Comparison of ENCODE assay signal across 8 cellular contexts in the genomic region with DNA sequence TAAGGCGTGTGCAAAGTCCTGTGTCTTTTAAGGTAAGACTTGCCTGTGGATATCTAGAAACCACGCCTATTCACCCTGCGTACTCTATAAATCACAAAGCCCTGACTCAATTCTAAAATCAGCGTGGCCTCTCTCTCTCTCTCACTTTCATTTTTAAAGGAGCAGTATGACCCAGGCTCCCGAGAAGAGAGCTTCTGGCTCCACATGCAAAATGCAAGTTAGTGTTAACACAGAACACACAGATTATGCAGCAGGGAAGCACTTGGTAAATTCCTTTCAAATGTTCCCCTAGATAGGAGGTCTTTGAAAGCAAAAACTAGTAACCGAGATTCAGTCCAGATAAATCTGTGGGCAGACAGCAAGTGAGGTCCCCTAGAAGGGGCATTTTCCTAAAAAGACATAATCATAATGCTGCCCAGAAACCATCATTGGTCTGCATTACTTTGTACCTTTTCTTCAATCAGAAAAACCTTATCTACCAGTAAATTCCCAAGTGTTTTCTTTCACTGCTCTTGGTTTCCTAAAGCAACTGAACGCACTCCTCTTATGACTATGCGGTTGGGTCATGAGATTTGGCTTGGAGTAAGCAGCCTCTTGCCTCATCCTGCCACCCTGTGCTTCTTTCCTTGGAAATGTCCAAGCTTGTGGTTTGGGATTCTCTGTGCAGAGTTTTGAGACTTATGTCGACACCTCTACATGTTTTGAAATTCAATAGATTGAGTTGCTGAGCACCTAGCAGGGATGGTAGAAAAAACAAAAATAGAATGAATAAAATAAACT. TPM values are rescaled to one million over a fixed set of nuclear protein-coding genes. Genes with fewer than 3 reads are reported as not detected.
A peak's percentile ranks its signal among the peaks of the same experiment; 100 is the strongest.
DNase-seq lines count a peak whose midpoint lies in the region; ATAC-seq and TF ChIP-seq lines count a peak whose summit lies in the region.

No MANE protein-coding gene starts in this region.

- peaks cover 9 to 12% (median 10%) of the 10 kb centered on the region in 4 donors for H3K4me1 Mint-ChIP-seq in CD4-positive, alpha-beta memory T cell
- H3K4me1 Mint-ChIP-seq in activated B cell treated with CpG ODN at 0.5 μM for 24 hours (peaks cover 16% of the 10 kb centered on the region), glutamatergic neuron (ENCODE audit: low read depth, unreplicated experiment) (peaks cover 5% of the 10 kb centered on the region)

- peak overlapping the region in 1 of 2 donors; percentile 17 for H3K4me3 ChIP-seq in CD4-positive, alpha-beta memory T cell (ENCODE audit: low read length in 2 of 2)
- H3K4me3 ChIP-seq in parathyroid adenoma (ENCODE audit: low read depth, low read length), result peak overlapping the region; percentile 31

- H3K4me1 ChIP-seq in CD4-positive, alpha-beta memory T cell (ENCODE audit: insufficient read depth, low read length), result no peaks in the 10 kb centered on the region
- peaks cover 9% of the 10 kb centered on the region for H3K4me1 ChIP-seq in foreskin keratinocyte
- H3K4me1 ChIP-seq in parathyroid adenoma, result peaks cover 38% of the 10 kb centered on the region

- peak overlapping the region; percentile 46 for H3K9ac ChIP-seq in parathyroid adenoma

- peak; percentile 99 for ATAC-seq in GM19372 (IDR thresholded peaks at IDR 0.05; ENCODE audit: low read depth, unreplicated experiment)
- ATAC-seq in HG03342 (IDR thresholded peaks at IDR 0.05; ENCODE audit: unreplicated experiment), result peak; percentile 100
- ATAC-seq in activated B cell treated with CpG ODN at 0.5 μM for 24 hours (ENCODE audit: low read depth), result peak; percentile 94
- peak; percentile 98 for ATAC-seq in foreskin keratinocyte

- H3K9me3 ChIP-seq in CD4-positive, alpha-beta memory T cell (ENCODE audit: control insufficient read depth in 1 of 2, low read length in 2 of 2), result no peaks in the 10 kb centered on the region
- no peaks in the 10 kb centered on the region for H3K9me3 ChIP-seq in parathyroid adenoma (ENCODE audit: control insufficient read depth, low read length)

- peak overlapping the region; percentile 20 for H3K4me2 ChIP-seq in parathyroid adenoma (ENCODE audit: low read length)

- CTCF ChIA-PET in CD4-positive, alpha-beta memory T cell (lab: Charles Lee; ENCODE audit: partially characterized antibody), result interaction anchor here (0.6 kb wide), 1 partner anchor 519 kb away, joined by 3 read pairs; no protein-coding TSS in a partner anchor
- CTCF ChIA-PET in activated B cell treated with CpG ODN at 0.5 μM for 24 hours (lab: Charles Lee), result no interaction called here

- peak in 1 of 5 donors; percentile 5 for DNase-seq in CD4-positive, alpha-beta memory T cell
- DNase-seq in activated B cell treated with CpG ODN at 0.5 μM for 24 hours (no peak), foreskin keratinocyte (peak; percentile 68 to 85), SIG-M5 (lab: John Stamatoyannopoulos, UW) (no peak), glutamatergic neuron (no peak)

- H3K4me3 Mint-ChIP-seq in CD4-positive, alpha-beta memory T cell, result peak overlapping the region; percentile 60 to 87 (median 84)
- H3K4me3 Mint-ChIP-seq in activated B cell treated with CpG ODN at 0.5 μM for 24 hours (peak overlapping the region; percentile 79), glutamatergic neuron (ENCODE audit: unreplicated experiment) (no peak overlapping the region)

- POLR2A ChIA-PET in CD4-positive, alpha-beta memory T cell (lab: Charles Lee; ENCODE audit: partially characterized antibody), result no interaction called here
- POLR2A ChIA-PET in activated B cell treated with CpG ODN at 0.5 μM for 24 hours (lab: Charles Lee), result no interaction called here

- no peaks in the 10 kb centered on the region for H3K27me3 ChIP-seq in CD4-positive, alpha-beta memory T cell (ENCODE audit: insufficient read depth, low read length)
- no peaks in the 10 kb centered on the region for H3K27me3 ChIP-seq in foreskin keratinocyte
- H3K27me3 ChIP-seq in parathyroid adenoma (ENCODE audit: control insufficient read depth, insufficient read depth, low read length), result no peaks in the 10 kb centered on the region

- peaks cover 9% of the 10 kb centered on the region for H3K79me2 ChIP-seq in parathyroid adenoma

- H3K27ac Mint-ChIP-seq in CD4-positive, alpha-beta memory T cell, result peak overlapping the region in 5 of 7 donors; percentile 68 to 80 (median 69)
- H3K27ac Mint-ChIP-seq in activated B cell treated with CpG ODN at 0.5 μM for 24 hours (peak overlapping the region; percentile 31), glutamatergic neuron (ENCODE audit: unreplicated experiment) (no peak overlapping the region)

- peak overlapping the region; percentile 66 for H2AFZ ChIP-seq in parathyroid adenoma

- no peaks in the 10 kb centered on the region for H3K9me3 Mint-ChIP-seq in CD4-positive, alpha-beta memory T cell
- H3K9me3 Mint-ChIP-seq in activated B cell treated with CpG ODN at 0.5 μM for 24 hours (no peaks in the 10 kb centered on the region), glutamatergic neuron (ENCODE audit: unreplicated experiment) (no peaks in the 10 kb centered on the region)

- no peak for TF ChIP-seq CTCF in activated B cell treated with CpG ODN at 0.5 μM for 24 hours (IDR thresholded peaks at IDR 0.05)
- peak; percentile 21 for TF ChIP-seq CTCF in foreskin keratinocyte (conservative IDR thresholded peaks at IDR 0.05)
- no peak for TF ChIP-seq CTCF in parathyroid adenoma (IDR thresholded peaks at IDR 0.05)
- TF ChIP-seq CTCF in glutamatergic neuron (IDR thresholded peaks at IDR 0.05; ENCODE audit: partially characterized antibody, unreplicated experiment), result no peak

- H3K27me3 Mint-ChIP-seq in CD4-positive, alpha-beta memory T cell, result peaks cover 0 to 1% of the 10 kb centered on the region in 2 donors
- H3K27me3 Mint-ChIP-seq in activated B cell treated with CpG ODN at 0.5 μM for 24 hours (no peaks in the 10 kb centered on the region), glutamatergic neuron (ENCODE audit: unreplicated experiment) (no peaks in the 10 kb centered on the region)

- intact Hi-C loops in CD4-positive, alpha-beta memory T cell (cut with micrococcal nuclease), result no loop called here
- intact Hi-C loops in activated B cell treated with CpG ODN at 0.5 μM for 24 hours (cut with micrococcal nuclease), result no loop called here

- H3K36me3 ChIP-seq in CD4-positive, alpha-beta memory T cell (ENCODE audit: insufficient read depth, low read length), result no peaks in the 10 kb centered on the region
- H3K36me3 ChIP-seq in parathyroid adenoma (ENCODE audit: control insufficient read depth, insufficient read depth, low read length), result no peaks in the 10 kb centered on the region

- H3K27ac ChIP-seq in CD4-positive, alpha-beta memory T cell (ENCODE audit: low read depth, low read length), result no peak overlapping the region
- H3K27ac ChIP-seq in foreskin keratinocyte (no peak overlapping the region), parathyroid adenoma (peak overlapping the region; percentile 96)

- H3K36me3 Mint-ChIP-seq in CD4-positive, alpha-beta memory T cell, result no peaks in the 10 kb centered on the region
- H3K36me3 Mint-ChIP-seq in activated B cell treated with CpG ODN at 0.5 μM for 24 hours (ENCODE audit: low read depth) (no peaks in the 10 kb centered on the region), glutamatergic neuron (ENCODE audit: unreplicated experiment) (no peaks in the 10 kb centered on the region)

RNA-seq across cellular contexts. Expression of gene KCNJ2, which starts 31.7 kb away (rescaled TPM):
- not detected for total RNA-seq in CD4-positive, alpha-beta memory T cell
- polyA plus RNA-seq in CD4-positive, alpha-beta memory T cell, result not detected
- total RNA-seq in activated B cell treated with CpG ODN at 0.5 μM for 24 hours (0.04 TPM in 1 of 2 replicates, not detected in the other), foreskin keratinocyte (0.10 and 0.28 TPM in 2 replicates), glutamatergic neuron (ENCODE audit: unreplicated experiment) (1.3 TPM)
- polyA plus RNA-seq in foreskin keratinocyte, result 0.01 and 0.03 TPM in 2 replicates

Comparison
In these comparisons a context has a peak if more than half of its experiments do, and no peak if none do; other contexts are left out.
1. DNase-seq: peak in foreskin keratinocyte (2 of 2); none in activated B cell treated with CpG ODN at 0.5 μM for 24 hours (single experiment), SIG-M5 (single experiment) and glutamatergic neuron (single experiment).
2. Peak in every context shown above with its lines, with median percentiles within 50 percentile points of each other: ATAC-seq.